Comparison of ENCODE assay signal across 19 cellular contexts in genomic region chr14:36423430-36423829, GRCh38.
"Had no signal": no experiment of that assay in that cellular context is flagged by ENCODE, and none has a peak within 500 bp of the region (broad histone marks: within the 10 kb centered on the region; RNA-seq: fewer than 3 reads in every experiment).

No MANE protein-coding gene starts in this region.

- H3K4me3 ChIP-seq: ascending aorta, coronary artery, lung, sigmoid colon, thoracic aorta, upper lobe of right lung had no signal

- H3K36me3 ChIP-seq: ascending aorta, sigmoid colon, thoracic aorta, upper lobe of right lung had no signal

- ATAC-seq: natural killer cell; stimulated activated naive B cell treated with anti-CD40 and anti-IgM and Interleukin-4, amounts not matched to agents 10 μg/mL and 1 μg/mL and 100 μg/mL, for 72 hours; upper lobe of right lung had no signal

- DNase-seq: activated CD4-positive, alpha-beta T cell treated with anti-CD3 and anti-CD28 coated beads for 48 hours; activated CD4-positive, CD25-positive, alpha-beta regulatory T cell; activated CD8-positive, alpha-beta memory T cell treated with anti-CD3 and anti-CD28 coated beads for 24 hours; activated CD8-positive, alpha-beta memory T cell treated with anti-CD3 and anti-CD28 coated beads, Interleukin-2, amount 50 U/mL, for 48 hours; activated effector memory CD4-positive, alpha-beta T cell treated with Interleukin-2 at 50 U/mL for 16 hours; activated T-cell treated with anti-CD3 and anti-CD28 coated beads, Interleukin-2, amount 50 U/mL, for 48 hours; foreskin melanocyte; hypothalamus; islet precursor cell; left colon; natural killer cell; nucleus accumbens; sigmoid colon; stimulated activated naive B cell treated with anti-CD40 and anti-IgM and Interleukin-4, amounts not matched to agents 10 μg/mL and 1 μg/mL and 100 μg/mL, for 72 hours; upper lobe of right lung had no signal

- H3K27ac ChIP-seq: ascending aorta, coronary artery, sigmoid colon, thoracic aorta, upper lobe of right lung had no signal

- H3K9me3 ChIP-seq: ascending aorta, sigmoid colon, thoracic aorta, upper lobe of right lung had no signal

- H3K27me3 ChIP-seq: ascending aorta, sigmoid colon, upper lobe of right lung had no signal

- H3K4me1 ChIP-seq: ascending aorta, sigmoid colon, upper lobe of right lung had no signal
